ENCODE assay signal across 26 cellular contexts in genomic region chr7:114652041-114652440, GRCh38.
DNase-seq lines count a peak whose midpoint lies in the region; FAIRE-seq and TF ChIP-seq lines count a peak whose summit lies in the region.
"Had no signal": no experiment of that assay in that cellular context is flagged by ENCODE, and none has a peak within 500 bp of the region (broad histone marks: within the 10 kb centered on the region; RNA-seq: fewer than 3 reads in every experiment).

No MANE protein-coding gene starts in this region.

- H3K79me1 ChIP-seq in H1 (ENCODE audit: low read depth, low read length) = no peaks in the 10 kb centered on the region

- H3K27ac ChIP-seq in H1 (ENCODE audit: low read depth, low read length) = no peak overlapping the region
- H3K27ac ChIP-seq: adrenal gland; BLaER1 treated with 17β-estradiol and CSF1 and Interleukin-3, amounts not matched to agents 10 nM and 100 nM; body of pancreas; Peyer's patch; psoas muscle; SJCRH30; upper lobe of right lung had no signal

- H3K36me3 ChIP-seq in H1 (ENCODE audit: control insufficient read depth in 2 of 4, insufficient read depth in 4 of 4, low read length in 3 of 4) (no peaks in the 10 kb centered on the region), H7 (replicated peaks; ENCODE audit: control insufficient read depth, insufficient read depth, low read length) (no peaks in the 10 kb centered on the region)
- H3K36me3 ChIP-seq: adrenal gland; BLaER1 treated with 17β-estradiol and CSF1 and Interleukin-3, amounts not matched to agents 10 nM and 100 nM; Peyer's patch; upper lobe of right lung had no signal

- H4K91ac ChIP-seq in H1 (replicated peaks; ENCODE audit: insufficient read length, low read length) = no peak overlapping the region

- no peak overlapping the region for H2BK120ac ChIP-seq in H1 (replicated peaks; ENCODE audit: low read depth, low read length)

- H2AFZ ChIP-seq in H1 (ENCODE audit: low read length) = peak overlapping the region; percentile 61; the same call in 1 of the 2 replicates

- CTCF ChIA-PET in H1 (lab: Charles Lee; ENCODE audit: partially characterized antibody) = interaction anchor here (0.6 kb wide), 1 partner anchor 157 kb away, joined by 3 read pairs; no protein-coding TSS in a partner anchor

- H2BK15ac ChIP-seq in H1 (ENCODE audit: low read length) = no peak overlapping the region

- H4K8ac ChIP-seq in H1 (ENCODE audit: extremely low read depth, insufficient read depth, low read length) = no peak overlapping the region

- no peak overlapping the region for H3K18ac ChIP-seq in H1 (ENCODE audit: extremely low read depth, low read length)

- TF ChIP-seq EP300 in H1 (IDR thresholded peaks at IDR 0.05; ENCODE audit: borderline replicate concordance in 1 of 2, low read depth in 2 of 2, low read length in 2 of 2) = no peak

- H3K4me3 ChIP-seq in H1 (ENCODE audit: extremely low read depth in 1 of 4, insufficient read depth in 2 of 4, low read depth in 3 of 4, low read length in 4 of 4) = no peak overlapping the region
- no peak overlapping the region for H3K4me3 ChIP-seq in H7 (ENCODE audit: insufficient read depth, low read depth, low read length)
- H3K4me3 ChIP-seq: adrenal gland; BLaER1 treated with 17β-estradiol and CSF1 and Interleukin-3, amounts not matched to agents 10 nM and 100 nM; body of pancreas; Peyer's patch; psoas muscle; SJCRH30; upper lobe of right lung had no signal

- no peak overlapping the region for H2BK5ac ChIP-seq in H1 (ENCODE audit: low read depth, low read length)

- no peaks in the 10 kb centered on the region for H3K9me3 ChIP-seq in H1 (ENCODE audit: insufficient read depth in 2 of 2, low read depth in 1 of 2, low read length in 1 of 2)
- H3K9me3 ChIP-seq: adrenal gland; BLaER1 treated with 17β-estradiol and CSF1 and Interleukin-3, amounts not matched to agents 10 nM and 100 nM; body of pancreas; Peyer's patch; psoas muscle; SJCRH30; upper lobe of right lung had no signal

- H2BK20ac ChIP-seq in H1 (ENCODE audit: low read length) = no peak overlapping the region

- H3K4me2 ChIP-seq in H1 (ENCODE audit: insufficient read depth in 1 of 2, low read depth in 2 of 2, low read length in 2 of 2) = no peak overlapping the region
- H3K4me2 ChIP-seq: BLaER1 treated with 17β-estradiol and CSF1 and Interleukin-3, amounts not matched to agents 10 nM and 100 nM had no signal

- 88% methylated on average over 5 of the region's 5 CpGs; no CpG with 5 or more reads in 1 of the 2 experiments for WGBS in H1 (ENCODE audit: extremely low coverage in 1 of 2, insufficient coverage in 1 of 2, insufficient read length in 1 of 2, insufficient replicate concordance in 2 of 2, low coverage in 1 of 2, low lambda C conversion rate in 2 of 2, missing lambda C conversion rate in 1 of 2), 2 experiments

- no peak overlapping the region for H2BK12ac ChIP-seq in H1 (ENCODE audit: low read depth, low read length)

- no peak overlapping the region for H4K5ac ChIP-seq in H1 (ENCODE audit: insufficient read length, low read depth, low read length)

- H3K9ac ChIP-seq in H1 (replicated peaks in 1 of 4; ENCODE audit: extremely low read depth in 1 of 4, low read depth in 3 of 4, low read length in 3 of 4) = no peak overlapping the region
- H3K9ac ChIP-seq: BLaER1 treated with 17β-estradiol and CSF1 and Interleukin-3, amounts not matched to agents 10 nM and 100 nM had no signal

- POLR2A ChIA-PET in H1 (lab: Charles Lee; ENCODE audit: partially characterized antibody) = no interaction called here

- H2AK5ac ChIP-seq in H1 (ENCODE audit: low read depth, low read length) = no peak overlapping the region

- no peak for TF ChIP-seq RAD21 in H1 (IDR thresholded peaks at IDR 0.05 in 1 of 2, conservative IDR thresholded peaks at IDR 0.05 in 1 of 2; ENCODE audit: low read depth in 2 of 2, low read length in 2 of 2)

- TF ChIP-seq POLR2A in H1 (IDR thresholded peaks at IDR 0.05; ENCODE audit: control extremely low read depth in 1 of 2, low read depth in 2 of 2, low read length in 2 of 2) = no peak

- no peaks in the 10 kb centered on the region for H4K20me1 ChIP-seq in H1 (replicated peaks in 1 of 2; ENCODE audit: control insufficient read depth in 1 of 2, insufficient read depth in 2 of 2, low read length in 2 of 2)
- H4K20me1 ChIP-seq: BLaER1 treated with 17β-estradiol and CSF1 and Interleukin-3, amounts not matched to agents 10 nM and 100 nM had no signal

- no peaks in the 10 kb centered on the region for H3K79me2 ChIP-seq in H1 (ENCODE audit: control insufficient read depth in 1 of 2, insufficient read depth in 2 of 2, low read length in 2 of 2)

- H3K4me1 ChIP-seq in H1 (replicated peaks in 1 of 4; ENCODE audit: control insufficient read depth in 3 of 4, insufficient read depth in 4 of 4, low read length in 3 of 4) = peaks cover 0 to 4% (median 2%) of the 10 kb centered on the region in 4 experiments; a peak in 2 of 7 replicates
- H3K4me1 ChIP-seq: adrenal gland, body of pancreas, Peyer's patch, psoas muscle, upper lobe of right lung had no signal

- FAIRE-seq in H1 (lab: Jason Lieb, UNC) = peak; percentile 19

- H3K23me2 ChIP-seq in H1 (ENCODE audit: low read depth, low read length) = no peaks in the 10 kb centered on the region

- DNase-seq in DMS53 (lab: John Stamatoyannopoulos, UW) (peak; percentile 93), NCI-H1436 (lab: John Stamatoyannopoulos, UW) (peak; percentile 65), NCI-H345 treated with DMSO at 0.1 percent for 48 hours (lab: John Stamatoyannopoulos, UW; ENCODE audit: unreplicated experiment) (peak; percentile 89), H1 (ENCODE audit: low read depth in 1 of 2, low spot score in 2 of 2) (no peak), NCI-H526 treated with DMSO at 0.1 percent for 48 hours (lab: John Stamatoyannopoulos, UW) (no peak), hepatic stellate cell (ENCODE audit: low spot score) (no peak), nucleus accumbens (lab: John Stamatoyannopoulos, UW) (no peak), H7 (no peak)
- DNase-seq: activated B cell treated with CpG ODN at 0.5 μM for 24 hours; activated CD4-positive, alpha-beta T cell treated with anti-CD3 and anti-CD28 coated beads, Interleukin-2, amount 50 U/mL, for 1 hour; activated naive CD4-positive, alpha-beta T cell treated with Interleukin-2 at 50 U/mL for 16 hours; activated T-cell treated with anti-CD3 and anti-CD28 coated beads, Interleukin-2, amount 50 U/mL, for 48 hours; adrenal gland; body of pancreas; cerebellar nuclear complex; COR-L47; midbrain; naive thymus-derived CD4-positive, alpha-beta T cell; NCI-H226; occipital lobe; Peyer's patch; psoas muscle; SJCRH30; stimulated activated CD4-positive, alpha-beta T cell treated with anti-CD3 and anti-CD28 coated beads, Interleukin-4, amount 100 ng/mL, for 4 hours; upper lobe of right lung had no signal

- H3K4ac ChIP-seq in H1 (replicated peaks; ENCODE audit: insufficient read length, low read depth, low read length) = no peak overlapping the region

- H3K56ac ChIP-seq in H1 (replicated peaks; ENCODE audit: insufficient read length, low read depth, low read length) = no peak overlapping the region

- no peaks in the 10 kb centered on the region for H3K27me3 ChIP-seq in H1 (replicated peaks in 1 of 4; ENCODE audit: control insufficient read depth in 3 of 4, extremely low read depth in 1 of 4, insufficient read depth in 3 of 4, low read length in 3 of 4)
- no peaks in the 10 kb centered on the region for H3K27me3 ChIP-seq in H7 (ENCODE audit: control insufficient read depth, insufficient read depth, low read length)
- H3K27me3 ChIP-seq: adrenal gland; BLaER1 treated with 17β-estradiol and CSF1 and Interleukin-3, amounts not matched to agents 10 nM and 100 nM; body of pancreas; Peyer's patch; SJCRH30; upper lobe of right lung had no signal

- H3K14ac ChIP-seq in H1 (ENCODE audit: insufficient read length) = no peak overlapping the region

- H3K23ac ChIP-seq in H1 (ENCODE audit: insufficient read length) = no peak overlapping the region

- TF ChIP-seq CTCF in H1 (IDR thresholded peaks at IDR 0.05; ENCODE audit: control extremely low read depth in 1 of 3, insufficient read depth in 1 of 3, low read depth in 1 of 3, low read length in 3 of 3) = no peak

TF ChIP-seq in H1, 55 proteins besides CTCF, POLR2A, EP300 and RAD21:
- no peak for TF ChIP-seq CREB1 (IDR thresholded peaks at IDR 0.05)
- TF ChIP-seq SRF (IDR thresholded peaks at IDR 0.05; ENCODE audit: low read depth, low read length) = no peak
- no peak for TF ChIP-seq SIRT6 (IDR thresholded peaks at IDR 0.05; ENCODE audit: low read length)
- no peak for TF ChIP-seq EGR1 (IDR thresholded peaks at IDR 0.05; ENCODE audit: borderline replicate concordance, low read depth, low read length)
- no peak for TF ChIP-seq YY1 (IDR thresholded peaks at IDR 0.05; ENCODE audit: low read depth, low read length)
- no peak for TF ChIP-seq SUZ12 (IDR thresholded peaks at IDR 0.05; ENCODE audit: low read length)
- no peak for TF ChIP-seq ATF3 (IDR thresholded peaks at IDR 0.05; ENCODE audit: insufficient read depth, low read depth, low read length)
- no peak for TF ChIP-seq TCF12 (IDR thresholded peaks at IDR 0.05; ENCODE audit: low read depth, low read length)
- TF ChIP-seq NANOG (IDR thresholded peaks at IDR 0.05; ENCODE audit: insufficient read depth, low read depth, low read length, poor library complexity, severe bottlenecking) = no peak
- TF ChIP-seq, protein P1, sequence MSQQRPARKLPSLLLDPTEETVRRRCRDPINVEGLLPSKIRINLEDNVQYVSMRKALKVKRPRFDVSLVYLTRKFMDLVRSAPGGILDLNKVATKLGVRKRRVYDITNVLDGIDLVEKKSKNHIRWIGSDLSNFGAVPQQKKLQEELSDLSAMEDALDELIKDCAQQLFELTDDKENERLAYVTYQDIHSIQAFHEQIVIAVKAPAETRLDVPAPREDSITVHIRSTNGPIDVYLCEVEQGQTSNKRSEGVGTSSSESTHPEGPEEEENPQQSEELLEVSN (IDR thresholded peaks at IDR 0.05) = no peak
- no peak for TF ChIP-seq EZH2 (IDR thresholded peaks at IDR 0.05; ENCODE audit: low read depth, low read length, severe bottlenecking)
- TF ChIP-seq POU5F1 (IDR thresholded peaks at IDR 0.05; ENCODE audit: low read depth, low read length) = no peak
- no peak for TF ChIP-seq TEAD4 (IDR thresholded peaks at IDR 0.05; ENCODE audit: low read depth, low read length)
- TF ChIP-seq JUND (IDR thresholded peaks at IDR 0.05; ENCODE audit: low read length) = no peak
- no peak for TF ChIP-seq TAF7 (optimal IDR thresholded peaks at IDR 0.05; ENCODE audit: borderline replicate concordance, low read depth, low read length)
- no peak for TF ChIP-seq SP1 (IDR thresholded peaks at IDR 0.05; ENCODE audit: low read depth, low read length)
TF ChIP-seq in H1: peak in this region for 0.

Comparison
In these comparisons a context has a peak if more than half of its experiments do, and no peak if none do; other contexts are left out.
1. DNase-seq: peak in DMS53 (single experiment), NCI-H1436 (single experiment) and NCI-H345 treated with DMSO at 0.1 percent for 48 hours (single experiment); none in H1 (0 of 2), NCI-H526 treated with DMSO at 0.1 percent for 48 hours (single experiment), hepatic stellate cell (single experiment), nucleus accumbens (0 of 56) and H7 (single experiment).